8 cellular contexts compared by ENCODE assay signal in the genomic region with DNA sequence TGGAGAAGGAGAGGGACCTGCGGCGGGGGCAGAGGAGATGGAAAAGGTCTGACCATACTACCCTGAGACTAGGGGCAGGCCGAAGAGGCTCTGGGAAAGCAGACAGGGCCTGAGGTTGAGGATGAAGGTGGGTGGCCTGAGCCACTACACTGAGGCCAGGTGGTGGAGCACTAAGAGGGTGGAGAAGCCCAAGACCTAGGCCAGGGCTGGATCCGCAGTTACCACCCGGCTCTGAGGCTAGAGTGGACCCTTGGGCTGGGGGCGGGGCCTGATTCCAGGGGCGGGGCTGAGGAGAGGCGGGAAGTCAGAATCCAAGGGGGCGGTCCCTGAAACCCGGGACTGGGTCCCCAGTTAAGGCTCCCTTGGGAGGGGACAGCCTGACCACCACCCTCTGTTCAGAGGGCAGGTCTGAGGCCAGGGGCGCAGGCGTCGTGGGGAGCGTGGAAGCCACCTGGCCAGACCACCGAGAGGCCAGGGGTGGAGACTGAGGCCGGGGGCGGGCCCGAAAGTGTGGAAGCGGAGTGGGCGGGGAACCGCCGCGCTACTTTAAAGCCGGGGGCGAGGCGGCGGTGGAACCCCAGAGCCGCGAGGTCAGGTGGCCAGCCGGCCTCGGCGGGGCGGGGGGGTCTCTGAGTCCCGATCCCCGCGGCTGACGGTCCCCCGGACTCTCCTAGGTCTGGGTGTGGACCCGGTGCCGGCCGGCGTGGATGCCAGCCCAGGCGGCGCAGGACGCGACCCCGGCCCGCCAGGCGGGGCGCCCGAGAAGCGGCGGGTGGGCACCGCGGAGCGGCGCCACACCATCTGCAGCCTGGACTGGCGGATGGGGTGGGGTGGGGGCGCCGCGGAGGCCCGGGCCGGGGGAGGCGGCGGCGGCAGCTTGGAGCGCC. TPM values are rescaled to one million over a fixed set of nuclear protein-coding genes. Genes with fewer than 3 reads are reported as not detected.
DNase-seq lines count a peak whose midpoint lies in the region; TF ChIP-seq lines count a peak whose summit lies in the region.

No MANE protein-coding gene starts in this region.

- TF ChIP-seq EP300 in transverse colon (IDR thresholded peaks at IDR 0.05; ENCODE audit: low read depth), result no peak

- peak overlapping the region; percentile 78 for H3K4me2 ChIP-seq in neural progenitor cell

- peaks cover 13% of the 10 kb centered on the region for H3K27me3 Mint-ChIP-seq in endothelial cell (ENCODE audit: unreplicated experiment)
- H3K27me3 Mint-ChIP-seq in neural progenitor cell (ENCODE audit: insufficient read depth, low read depth), result peaks cover 33% of the 10 kb centered on the region

- H3F3A ChIP-seq in neural progenitor cell (ENCODE audit: low read depth), result peaks cover 14% of the 10 kb centered on the region

- intact Hi-C loops in transverse colon (cut with DNase I; ENCODE audit: low total_unique reads), result no loop called here

- no peaks in the 10 kb centered on the region for H3K79me2 ChIP-seq in neural progenitor cell (ENCODE audit: low read depth)

- H3K36me3 Mint-ChIP-seq in endothelial cell (ENCODE audit: low read depth, unreplicated experiment) (peaks cover 22% of the 10 kb centered on the region), neural progenitor cell (peaks cover 2% of the 10 kb centered on the region)

- TF ChIP-seq CTCF in endothelial cell (IDR thresholded peaks at IDR 0.05; ENCODE audit: unreplicated experiment), result no peak
- no peak for TF ChIP-seq CTCF in neural progenitor cell (IDR thresholded peaks at IDR 0.05)
- no peak for TF ChIP-seq CTCF in transverse colon (IDR thresholded peaks at IDR 0.05)

- H3K27ac Mint-ChIP-seq in endothelial cell (ENCODE audit: unreplicated experiment), result no peak overlapping the region
- no peak overlapping the region for H3K27ac Mint-ChIP-seq in neural progenitor cell

- no peak overlapping the region for H3K9ac ChIP-seq in neural progenitor cell

- no peaks in the 10 kb centered on the region for H3K9me3 Mint-ChIP-seq in endothelial cell (ENCODE audit: unreplicated experiment)
- H3K9me3 Mint-ChIP-seq in neural progenitor cell, result peaks cover 2% of the 10 kb centered on the region

- H4K20me1 ChIP-seq in neural progenitor cell (ENCODE audit: low read depth), result no peaks in the 10 kb centered on the region

- in situ Hi-C loops in transverse colon (cut with MboI; ENCODE audit: low pct_ligation_motif_present in 1 of 4, low pct_unique_long_range_greater_than_20kb in 1 of 4, low sequenced_read_pairs in 3 of 4), result no loop called here

- WGBS in transverse colon (ENCODE audit: low coverage in 1 of 2), 2 donors, result 4% methylated on average over 35 of the region's 67 CpGs; no CpG with 5 or more reads in 1 of the 2 donors

- H3K36me3 ChIP-seq in neural progenitor cell (no peaks in the 10 kb centered on the region), transverse colon (no peaks in the 10 kb centered on the region)

- peak overlapping the region; percentile 83 for H3K4me3 ChIP-seq in neural progenitor cell
- H3K4me3 ChIP-seq in transverse colon, result peak overlapping the region; percentile 22 to 61 (median 42)

- peak overlapping the region; percentile 96 for H2AFZ ChIP-seq in neural progenitor cell (replicated peaks)

- peak overlapping the region; percentile 89 for H3K4me3 Mint-ChIP-seq in endothelial cell (ENCODE audit: unreplicated experiment)
- peak overlapping the region; percentile 90 for H3K4me3 Mint-ChIP-seq in neural progenitor cell

- no peak for TF ChIP-seq POLR2A in transverse colon (IDR thresholded peaks at IDR 0.05)

- H3K9me3 ChIP-seq in neural progenitor cell (ENCODE audit: low read depth) (no peaks in the 10 kb centered on the region), transverse colon (no peaks in the 10 kb centered on the region)

- no peak overlapping the region for H3K27ac ChIP-seq in neural progenitor cell
- peak overlapping the region in 1 of 4 donors; percentile 26 for H3K27ac ChIP-seq in transverse colon

- H3K4me1 Mint-ChIP-seq in endothelial cell (ENCODE audit: unreplicated experiment) (peaks cover 20% of the 10 kb centered on the region), neural progenitor cell (peaks cover 28% of the 10 kb centered on the region)

- peaks cover 56% of the 10 kb centered on the region for H3K27me3 ChIP-seq in neural progenitor cell
- H3K27me3 ChIP-seq in transverse colon, result peaks cover 88% of the 10 kb centered on the region

- DNase-seq in NOMO-1 treated with DMSO at 0.1 percent for 48 hours (lab: John Stamatoyannopoulos, UW; ENCODE audit: unreplicated experiment), result peak; percentile 19
- no peak for DNase-seq in NOMO-1 treated with dmso at 0.1 percent for 144 hours (lab: John Stamatoyannopoulos, UW; ENCODE audit: unreplicated experiment)
- peak; percentile 86 for DNase-seq in NCI-H2227 (lab: John Stamatoyannopoulos, UW; ENCODE audit: unreplicated experiment)
- peak; percentile 67 to 71 for DNase-seq in activated CD4-positive, alpha-beta T cell treated with anti-CD3 and anti-CD28 coated beads, Interleukin-2, amount 50 U/mL, for 48 hours
- peak; percentile 78 for DNase-seq in endothelial cell (ENCODE audit: low spot score)
- DNase-seq in neural progenitor cell (ENCODE audit: low spot score), result peak; percentile 92
- DNase-seq in transverse colon, result peak; percentile 71
- no peak for DNase-seq in T1000 (lab: John Stamatoyannopoulos, UW)

- H3K4me1 ChIP-seq in neural progenitor cell, result no peaks in the 10 kb centered on the region
- peaks cover 0 to 16% (median 12%) of the 10 kb centered on the region in 4 donors for H3K4me1 ChIP-seq in transverse colon

RNA-seq across cellular contexts. Expression of gene CCM2L, which starts 8.3 kb away (rescaled TPM):
- 27.2 TPM for total RNA-seq in endothelial cell (ENCODE audit: unreplicated experiment)
- total RNA-seq in neural progenitor cell (ENCODE audit: low replicate concordance), result 0.75 and 3.9 TPM in 2 replicates
- 1 to 10 TPM; 1.7 to 4.9 (median 3.0) TPM for total RNA-seq in transverse colon

RNA-seq across cellular contexts. Expression of gene HCK, which starts 33.5 kb away (rescaled TPM):
- total RNA-seq in endothelial cell (ENCODE audit: unreplicated experiment), result 0.54 TPM
- total RNA-seq in neural progenitor cell (ENCODE audit: low replicate concordance), result not detected in 2 replicates
- 10 to 100 TPM in 3 of 4 donors, 1 to 10 TPM in 1; 9.7 to 22.7 (median 11.7) TPM for total RNA-seq in transverse colon

RNA-seq across cellular contexts. Expression of gene XKR7, which starts 50.6 kb away (rescaled TPM):
- total RNA-seq in endothelial cell (ENCODE audit: unreplicated experiment) (0.23 TPM), neural progenitor cell (ENCODE audit: low replicate concordance) (0.07 and 0.19 TPM in 2 replicates), transverse colon (under 1 TPM in 1 of 4 donors, not detected in 3; under 0.01 TPM)

Comparison
In these comparisons a context has a peak if more than half of its experiments do, and no peak if none do; other contexts are left out.
1. DNase-seq: peak in NOMO-1 treated with DMSO at 0.1 percent for 48 hours (single experiment), NCI-H2227 (single experiment), activated CD4-positive, alpha-beta T cell treated with anti-CD3 and anti-CD28 coated beads, Interleukin-2, amount 50 U/mL, for 48 hours (2 of 2), endothelial cell (single experiment), neural progenitor cell (single experiment) and transverse colon (single experiment); none in NOMO-1 treated with dmso at 0.1 percent for 144 hours (single experiment) and T1000 (single experiment).